ENCODE assay signal across 26 cellular contexts in genomic region chr7:32470871-32471270, GRCh38.
"Had no signal": no experiment of that assay in that cellular context is flagged by ENCODE, and none has a peak within 500 bp of the region (broad histone marks: within the 10 kb centered on the region; RNA-seq: fewer than 3 reads in every experiment).

No MANE protein-coding gene starts in this region.

- H3K4me1 ChIP-seq: colonic mucosa, esophagus squamous epithelium, gastrocnemius medialis, left lung, lower lobe of right lung had no signal

- H3K27me3 ChIP-seq: colonic mucosa, esophagus squamous epithelium, gastrocnemius medialis, heart left ventricle, hepatocyte had no signal

- H2AFZ ChIP-seq: hepatocyte had no signal

- H3K27ac Mint-ChIP-seq: dendritic cell treated with granulocyte-macrophage colony-stimulating factor and Interleukin-4, amounts not matched to agents 40 ng/mL and 50 ng/mL, for 4 days; effector memory CD8-positive, alpha-beta T cell; immature natural killer cell; memory B cell; mesothelial cell of epicardium had no signal

- H3K4me3 ChIP-seq: colonic mucosa, esophagus squamous epithelium, gastrocnemius medialis, heart left ventricle, hepatocyte, left lung, lower lobe of right lung had no signal

- H3K9me3 ChIP-seq: colonic mucosa, esophagus squamous epithelium, gastrocnemius medialis, heart left ventricle, left lung, lower lobe of right lung had no signal

- H3K4me1 Mint-ChIP-seq: immature natural killer cell had no signal

- H3K27me3 Mint-ChIP-seq: dendritic cell treated with granulocyte-macrophage colony-stimulating factor and Interleukin-4, amounts not matched to agents 40 ng/mL and 50 ng/mL, for 4 days; memory B cell had no signal

- H3K4me3 Mint-ChIP-seq: dendritic cell treated with granulocyte-macrophage colony-stimulating factor and Interleukin-4, amounts not matched to agents 40 ng/mL and 50 ng/mL, for 4 days; effector memory CD8-positive, alpha-beta T cell; immature natural killer cell; memory B cell; mesothelial cell of epicardium; naive thymus-derived CD4-positive, alpha-beta T cell had no signal

- H3K36me3 ChIP-seq: colonic mucosa, esophagus squamous epithelium, gastrocnemius medialis, heart left ventricle, left lung, lower lobe of right lung had no signal

- DNase-seq: cerebellar nuclear complex; colonic mucosa; cortex of kidney; effector CD8-positive, alpha-beta T cell; effector memory CD8-positive, alpha-beta T cell; erythroblast; esophagus squamous epithelium; foreskin fibroblast; foreskin melanocyte; gastrocnemius medialis; glutamatergic neuron; heart left ventricle; hypothalamus; immature natural killer cell; left cardiac atrium; left lung; left ventricle myocardium superior; lower lobe of right lung; naive thymus-derived CD4-positive, alpha-beta T cell had no signal

- H3K9me3 Mint-ChIP-seq: dendritic cell treated with granulocyte-macrophage colony-stimulating factor and Interleukin-4, amounts not matched to agents 40 ng/mL and 50 ng/mL, for 4 days; effector memory CD8-positive, alpha-beta T cell; memory B cell; mesothelial cell of epicardium had no signal

- H3K27ac ChIP-seq: colonic mucosa, epithelial cell of prostate, esophagus squamous epithelium, gastrocnemius medialis, heart left ventricle, hepatocyte, left lung, lower lobe of right lung had no signal

- H3K4me2 ChIP-seq: hepatocyte had no signal

- H3K36me3 Mint-ChIP-seq: immature natural killer cell, memory B cell, mesothelial cell of epicardium had no signal

- FAIRE-seq: endothelial cell of umbilical vein, keratinocyte had no signal

- H3K79me2 ChIP-seq: hepatocyte had no signal
